ENCODE assay signal across 8 cellular contexts in the genomic region with DNA sequence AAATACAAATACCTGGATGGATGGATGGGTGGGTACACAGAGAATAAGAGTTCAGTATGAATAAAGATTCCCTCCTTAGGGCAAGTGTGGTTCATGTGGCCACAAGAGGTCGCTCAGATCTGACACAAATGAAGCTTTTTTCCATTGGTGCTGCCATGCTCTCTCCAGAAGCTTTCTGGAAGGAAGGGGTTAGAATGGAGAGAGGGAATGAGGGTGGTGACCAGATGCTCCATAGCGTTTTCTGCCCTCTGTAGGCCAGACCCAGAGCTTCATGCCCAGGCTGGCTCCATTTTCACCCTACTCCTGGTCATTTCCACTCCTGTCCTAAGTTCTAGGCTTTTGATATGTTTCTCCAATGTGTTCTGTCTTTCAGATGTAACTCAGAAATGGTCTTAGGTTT. TPM values are rescaled to one million over a fixed set of nuclear protein-coding genes. Genes with fewer than 3 reads are reported as not detected.
DNase-seq lines count a peak whose midpoint lies in the region; TF ChIP-seq lines count a peak whose summit lies in the region.

No MANE protein-coding gene starts in this region.

- peaks cover 0 to 16% of the 10 kb centered on the region in 2 donors for H3K27me3 ChIP-seq in tibial artery

- no peaks in the 10 kb centered on the region for H3K36me3 Mint-ChIP-seq in activated CD4-positive, alpha-beta T cell treated with anti-CD3 and anti-CD28 coated beads, Interleukin-2, amount 10 ng/mL, durations not matched to agents 24 days and 14 days (ENCODE audit: low read depth)

- H3K4me3 ChIP-seq in epithelial cell of esophagus (ENCODE audit: low read length) = no peak overlapping the region
- H3K4me3 ChIP-seq in tibial artery = no peak overlapping the region

- no peak overlapping the region for H3K27ac Mint-ChIP-seq in activated CD4-positive, alpha-beta T cell treated with anti-CD3 and anti-CD28 coated beads, Interleukin-2, amount 10 ng/mL, durations not matched to agents 24 days and 14 days

- H3K4me1 ChIP-seq in tibial artery = peaks cover 0 to 6% (median 2%) of the 10 kb centered on the region in 4 donors

- TF ChIP-seq CTCF in epithelial cell of esophagus (IDR thresholded peaks at IDR 0.05; ENCODE audit: insufficient read depth, low read depth, low read length, missing control alignments) (peak; percentile 84), tibial artery (IDR thresholded peaks at IDR 0.05) (peak; percentile 67 to 77)

- no peaks in the 10 kb centered on the region for H3K9me3 ChIP-seq in tibial artery

- peaks cover 18% of the 10 kb centered on the region for H3K4me1 Mint-ChIP-seq in activated CD4-positive, alpha-beta T cell treated with anti-CD3 and anti-CD28 coated beads, Interleukin-2, amount 10 ng/mL, durations not matched to agents 24 days and 14 days

- H3K36me3 ChIP-seq in tibial artery = no peaks in the 10 kb centered on the region

- H3K9me3 Mint-ChIP-seq in activated CD4-positive, alpha-beta T cell treated with anti-CD3 and anti-CD28 coated beads, Interleukin-2, amount 10 ng/mL, durations not matched to agents 24 days and 14 days = no peaks in the 10 kb centered on the region

- no peak overlapping the region for H3K27ac ChIP-seq in tibial artery

- no peak overlapping the region for H3K4me3 Mint-ChIP-seq in activated CD4-positive, alpha-beta T cell treated with anti-CD3 and anti-CD28 coated beads, Interleukin-2, amount 10 ng/mL, durations not matched to agents 24 days and 14 days

- intact Hi-C loops in activated CD4-positive, alpha-beta T cell treated with anti-CD3 and anti-CD28 coated beads, Interleukin-2, amount 10 ng/mL, durations not matched to agents 24 days and 14 days (cut with micrococcal nuclease) = loop anchor here (1.0 to 2.0 kb wide), 2 partner anchors 92 to 208 kb away; no protein-coding TSS in a partner anchor
- intact Hi-C loops in tibial artery (cut with DNase I; ENCODE audit: low total_unique reads) = loop anchor here (5.0 to 10.0 kb wide), 2 partner anchors 93 to 206 kb away; no protein-coding TSS in a partner anchor

- peak; percentile 96 for DNase-seq in COLO829 (ENCODE audit: low spot score)
- DNase-seq in HK-2 (ENCODE audit: unreplicated experiment) = peak; percentile 49
- peak; percentile 78 to 87 for DNase-seq in NCI-H524 (lab: John Stamatoyannopoulos, UW)
- peak; percentile 83 for DNase-seq in activated CD4-positive, alpha-beta T cell treated with anti-CD3 and anti-CD28 coated beads, Interleukin-2, amount 10 ng/mL, durations not matched to agents 24 days and 14 days
- peak; percentile 85 for DNase-seq in epithelial cell of esophagus (ENCODE audit: low read depth)
- peak; percentile 67 for DNase-seq in mucosa of gallbladder (ENCODE audit: low spot score)
- peak; percentile 59 to 75 for DNase-seq in tibial artery
- no peak for DNase-seq in ureter (ENCODE audit: low spot score)

- H3K27me3 Mint-ChIP-seq in activated CD4-positive, alpha-beta T cell treated with anti-CD3 and anti-CD28 coated beads, Interleukin-2, amount 10 ng/mL, durations not matched to agents 24 days and 14 days = peaks cover 53% of the 10 kb centered on the region

RNA-seq across cellular contexts. Expression of gene FCRL6, which starts 3.3 kb away (rescaled TPM):
- total RNA-seq in activated CD4-positive, alpha-beta T cell treated with anti-CD3 and anti-CD28 coated beads, Interleukin-2, amount 10 ng/mL, durations not matched to agents 24 days and 14 days = not detected in 2 replicates
- 0.81 TPM for total RNA-seq in mucosa of gallbladder
- total RNA-seq in ureter = 0.49 TPM

RNA-seq across cellular contexts. Expression of gene DUSP23, which starts 18.1 kb away (rescaled TPM):
- total RNA-seq in activated CD4-positive, alpha-beta T cell treated with anti-CD3 and anti-CD28 coated beads, Interleukin-2, amount 10 ng/mL, durations not matched to agents 24 days and 14 days = 30.9 and 33.0 TPM in 2 replicates
- total RNA-seq in mucosa of gallbladder = 44.0 TPM
- 47.5 TPM for total RNA-seq in ureter

RNA-seq across cellular contexts. Expression of gene SLAMF8, which starts 27.8 kb away (rescaled TPM):
- total RNA-seq in activated CD4-positive, alpha-beta T cell treated with anti-CD3 and anti-CD28 coated beads, Interleukin-2, amount 10 ng/mL, durations not matched to agents 24 days and 14 days = 1.1 and 1.2 TPM in 2 replicates
- total RNA-seq in mucosa of gallbladder (7.3 TPM), ureter (3.6 TPM)
